ENCODE assay signal across 11 cellular contexts in the genomic region with DNA sequence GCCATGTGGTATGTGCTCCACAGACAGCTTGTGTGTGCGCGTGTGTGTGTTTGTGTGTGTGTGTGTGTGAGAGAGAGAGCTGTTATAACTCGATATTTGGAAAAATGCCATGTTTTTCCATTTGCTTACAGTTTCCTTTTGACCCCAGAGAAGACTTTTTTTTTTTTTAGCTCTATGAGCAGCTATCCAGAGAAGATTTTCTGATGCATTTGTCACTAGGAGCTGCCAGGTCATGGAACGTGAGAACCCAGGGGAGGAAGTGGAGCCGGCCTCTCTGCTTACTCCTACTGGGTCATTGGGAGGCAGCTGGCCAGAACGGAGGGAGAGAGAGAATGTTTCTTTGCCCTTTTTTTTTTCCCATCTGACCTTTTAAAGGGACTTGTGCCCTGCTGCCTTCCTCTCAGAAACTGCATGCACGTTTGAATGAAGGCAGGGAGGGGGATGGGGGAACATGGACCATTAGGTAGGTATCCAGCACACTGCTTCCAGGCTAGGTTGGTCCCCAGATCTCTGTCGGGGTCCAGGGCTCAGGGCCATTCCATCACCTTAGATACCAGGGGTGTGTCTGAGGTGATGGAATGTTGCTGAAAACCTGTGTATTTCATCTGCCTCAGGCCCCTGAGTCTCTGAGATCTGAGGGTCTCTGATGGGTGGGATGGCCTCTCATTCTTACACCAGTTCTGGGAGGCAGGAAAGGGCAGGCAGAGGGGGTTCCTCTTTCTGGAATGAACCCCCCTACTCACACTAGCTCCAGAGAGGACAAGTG. TPM values are rescaled to one million over a fixed set of nuclear protein-coding genes. Genes with fewer than 3 reads are reported as not detected.
A peak's percentile ranks its signal among the peaks of the same experiment; 100 is the strongest.
DNase-seq lines count a peak whose midpoint lies in the region; TF ChIP-seq lines count a peak whose summit lies in the region.
"Had no signal": no experiment of that assay in that cellular context is flagged by ENCODE, and none has a peak within 500 bp of the region (broad histone marks: within the 10 kb centered on the region; RNA-seq: fewer than 3 reads in every experiment).

No MANE protein-coding gene starts in this region.

- H3K9me3 Mint-ChIP-seq in activated naive CD4-positive, alpha-beta T cell treated with anti-CD3 and anti-CD28 coated beads for 36 hours, result no peaks in the 10 kb centered on the region

- no peaks in the 10 kb centered on the region for H4K20me1 ChIP-seq in OCI-LY7 (ENCODE audit: insufficient read depth, low read length)

- H3K36me3 Mint-ChIP-seq in activated naive CD4-positive, alpha-beta T cell treated with anti-CD3 and anti-CD28 coated beads for 36 hours (ENCODE audit: low read depth), result no peaks in the 10 kb centered on the region

- H3K4me1 Mint-ChIP-seq in activated naive CD4-positive, alpha-beta T cell treated with anti-CD3 and anti-CD28 coated beads for 36 hours (ENCODE audit: low read depth), result no peaks in the 10 kb centered on the region

- no peak for TF ChIP-seq CTCF in OCI-LY7 (conservative IDR thresholded peaks at IDR 0.05; ENCODE audit: low read length)

- H3K27ac ChIP-seq in ectodermal cell (ENCODE audit: insufficient read depth, low read depth, low read length, poor library complexity, severe bottlenecking) (peak overlapping the region; percentile 12), OCI-LY7 (ENCODE audit: low read depth, low read length, poor library complexity, severe bottlenecking) (no peak overlapping the region)

- H3K36me3 ChIP-seq in ectodermal cell (ENCODE audit: control insufficient read depth, insufficient read depth, low read length) (no peaks in the 10 kb centered on the region), OCI-LY7 (ENCODE audit: insufficient read depth, low read length) (no peaks in the 10 kb centered on the region)

- no peaks in the 10 kb centered on the region for H3K9me3 ChIP-seq in ectodermal cell (ENCODE audit: control insufficient read depth, low read length)
- H3K9me3 ChIP-seq in OCI-LY7 (ENCODE audit: low read length), result no peaks in the 10 kb centered on the region

- no peak overlapping the region for H3K4me3 Mint-ChIP-seq in activated naive CD4-positive, alpha-beta T cell treated with anti-CD3 and anti-CD28 coated beads for 36 hours

- H3K27me3 Mint-ChIP-seq in activated naive CD4-positive, alpha-beta T cell treated with anti-CD3 and anti-CD28 coated beads for 36 hours (ENCODE audit: low read depth), result peaks cover 9% of the 10 kb centered on the region

- WGBS in ectodermal cell, 2 experiments, result 45% methylated on average over 8 of the region's 8 CpGs

- no peak overlapping the region for H3K4me2 ChIP-seq in OCI-LY7 (ENCODE audit: low read length)

- DNase-seq in AG20443 (ENCODE audit: low spot score) (peak; percentile 53), NCI-H146 treated with DMSO at 0.1 percent for 48 hours (lab: John Stamatoyannopoulos, UW; ENCODE audit: unreplicated experiment) (peak; percentile 63), myocyte (ENCODE audit: low read depth) (peak; percentile 84), OCI-LY7 (ENCODE audit: low spot score) (no peak), cerebellar nuclear complex (lab: John Stamatoyannopoulos, UW) (no peak), NCI-H128 (lab: John Stamatoyannopoulos, UW; ENCODE audit: unreplicated experiment) (no peak)
- no peak for DNase-seq in activated naive CD4-positive, alpha-beta T cell treated with anti-CD3 and anti-CD28 coated beads for 36 hours
- DNase-seq: NCI-H187 treated with DMSO at 0.1 percent for 48 hours; stimulated activated CD4-positive, alpha-beta T cell treated with anti-CD3 and anti-CD28 coated beads, Interleukin-2, amount 100 ng/mL, for 48 hours had no signal

- no TSS peak for BruUV-seq in OCI-LY7 (replicated peaks; lab: Mats Ljungman, UMichigan)

- no peak overlapping the region for H3K27ac Mint-ChIP-seq in activated naive CD4-positive, alpha-beta T cell treated with anti-CD3 and anti-CD28 coated beads for 36 hours

- H3K4me3 ChIP-seq in ectodermal cell (ENCODE audit: insufficient read depth, low read depth, low read length), result no peak overlapping the region
- no peak overlapping the region for H3K4me3 ChIP-seq in OCI-LY7 (ENCODE audit: low read depth, low read length, poor library complexity, severe bottlenecking)

- H3K27me3 ChIP-seq in ectodermal cell (ENCODE audit: control insufficient read depth, insufficient read depth, low read length, poor library complexity, severe bottlenecking), result no peaks in the 10 kb centered on the region

- H3K4me1 ChIP-seq in ectodermal cell (ENCODE audit: control insufficient read depth, insufficient read depth, low read length), result peaks cover 38% of the 10 kb centered on the region
- H3K4me1 ChIP-seq in OCI-LY7 (ENCODE audit: insufficient read depth, low read length, poor library complexity, severe bottlenecking), result peaks cover 19% of the 10 kb centered on the region

- intact Hi-C loops in OCI-LY7 (cut with micrococcal nuclease; ENCODE audit: unreplicated experiment), result no loop called here
- intact Hi-C loops in activated naive CD4-positive, alpha-beta T cell treated with anti-CD3 and anti-CD28 coated beads for 36 hours (cut with micrococcal nuclease), result no loop called here

- POLR2A ChIA-PET in OCI-LY7 (lab: Charles Lee), result interaction anchor here (1.0 to 1.5 kb wide), 3 partner anchors 9 to 15 kb away, joined by 3 to 5 read pairs (median 4); partner anchors contain the start of gene MRPS18A

- H3K9me2 ChIP-seq in OCI-LY7 (ENCODE audit: insufficient read depth, low read length), result no peaks in the 10 kb centered on the region

- no peaks in the 10 kb centered on the region for H3K79me2 ChIP-seq in OCI-LY7 (ENCODE audit: insufficient read depth, low read depth, low read length)

- no peak overlapping the region for H2AFZ ChIP-seq in OCI-LY7 (ENCODE audit: low read length)

- CTCF ChIA-PET in OCI-LY7 (lab: Charles Lee; ENCODE audit: unreplicated experiment), result interaction anchor here (0.6 kb wide), 1 partner anchor 26 kb away, joined by 3 read pairs; no protein-coding TSS in a partner anchor
- CTCF ChIA-PET in activated naive CD4-positive, alpha-beta T cell treated with anti-CD3 and anti-CD28 coated beads for 36 hours (lab: Charles Lee), result interaction anchor here (0.6 to 0.7 kb wide), 3 partner anchors 28 to 136 kb away, joined by 3 to 7 read pairs (median 5); no protein-coding TSS in a partner anchor

RNA-seq across cellular contexts. Expression of gene MRPS18A, which starts 11.2 kb away (rescaled TPM):
- 44.0 TPM for polyA plus RNA-seq in ectodermal cell (2013, experiment 1 of 4)
- 53.6 TPM for polyA plus RNA-seq in ectodermal cell (2013, experiment 2 of 4)
- 47.9 TPM for polyA plus RNA-seq in ectodermal cell (2013, experiment 3 of 4)
- polyA plus RNA-seq in ectodermal cell (2013, experiment 4 of 4), result 50.8 TPM
- 33.5 and 38.8 TPM in 2 replicates for total RNA-seq in myocyte
- polyA plus RNA-seq in myocyte (2012), result 41.6 TPM
- total RNA-seq in OCI-LY7 (2014; rRNA removed; shearing (Covaris generic)), result 57.3 and 86.1 TPM in 2 replicates
- total RNA-seq in OCI-LY7 (2022), result 54.7 and 61.6 TPM in 2 replicates
- total RNA-seq in activated naive CD4-positive, alpha-beta T cell treated with anti-CD3 and anti-CD28 coated beads for 36 hours, result 10 to 100 TPM; 47.8 to 50.2 TPM

RNA-seq across cellular contexts. Expression of gene RSPH9, which starts 53.9 kb away (rescaled TPM):
- 1.3 TPM for polyA plus RNA-seq in ectodermal cell (2013, experiment 1 of 4)
- 2.1 TPM for polyA plus RNA-seq in ectodermal cell (2013, experiment 2 of 4)
- 1.8 TPM for polyA plus RNA-seq in ectodermal cell (2013, experiment 3 of 4)
- polyA plus RNA-seq in ectodermal cell (2013, experiment 4 of 4), result 2.3 TPM
- not detected in 2 replicates for total RNA-seq in myocyte
- polyA plus RNA-seq in myocyte (2012), result 0.30 TPM
- total RNA-seq in OCI-LY7 (2014; rRNA removed; shearing (Covaris generic)), result 0.28 TPM in 1 of 2 replicates, not detected in the other
- total RNA-seq in OCI-LY7 (2022), result not detected in 2 replicates
- not detected for total RNA-seq in activated naive CD4-positive, alpha-beta T cell treated with anti-CD3 and anti-CD28 coated beads for 36 hours
- total RNA-seq: epithelial cell of proximal tubule had no signal

Comparison
In these comparisons a context has a peak if more than half of its experiments do, and no peak if none do; other contexts are left out.
1. DNase-seq: peak in AG20443 (single experiment), NCI-H146 treated with DMSO at 0.1 percent for 48 hours (single experiment) and myocyte (single experiment); none in OCI-LY7 (single experiment), cerebellar nuclear complex (0 of 2), activated naive CD4-positive, alpha-beta T cell treated with anti-CD3 and anti-CD28 coated beads for 36 hours (single experiment) and NCI-H128 (single experiment).